Comparison of ENCODE assay signal across 9 cellular contexts in the genomic region with DNA sequence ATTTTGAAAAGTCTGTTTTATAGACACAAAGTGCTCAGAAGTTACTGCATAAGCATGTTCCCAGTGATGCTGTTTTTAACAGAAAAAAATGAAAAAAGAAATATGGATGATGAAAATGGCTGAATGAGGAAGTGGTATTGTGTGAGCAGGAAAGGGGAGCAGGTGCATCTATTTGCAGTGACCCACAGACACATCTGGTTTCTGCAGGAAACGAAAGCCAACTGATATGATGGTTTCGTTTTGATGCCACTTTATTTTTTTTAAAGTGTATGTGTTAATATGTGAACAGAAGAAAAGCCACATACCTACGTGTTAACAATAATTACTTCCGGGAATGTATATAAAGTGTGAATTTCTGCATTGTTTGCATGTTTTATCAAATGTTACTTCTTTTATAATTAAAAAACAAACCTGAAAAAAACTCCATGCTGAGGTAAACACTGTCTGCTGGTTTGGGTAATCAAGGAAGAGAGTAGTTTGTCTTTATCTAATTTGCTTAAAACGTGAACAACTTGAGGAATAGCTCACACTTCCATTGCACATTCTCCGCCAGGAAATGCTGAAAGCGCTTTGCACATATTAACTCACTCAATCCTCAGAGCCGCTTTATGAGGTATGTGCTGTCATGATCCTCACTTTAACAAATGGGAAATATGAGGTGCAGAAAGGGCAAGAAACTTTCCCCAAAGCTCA.
A peak's percentile ranks its signal among the peaks of the same experiment; 100 is the strongest.
DNase-seq lines count a peak whose midpoint lies in the region; ATAC-seq and TF ChIP-seq lines count a peak whose summit lies in the region.
"Had no signal": no experiment of that assay in that cellular context is flagged by ENCODE, and none has a peak within 500 bp of the region (broad histone marks: within the 10 kb centered on the region; RNA-seq: fewer than 3 reads in every experiment).

No MANE protein-coding gene starts in this region.

- no peaks in the 10 kb centered on the region for H3K9me3 ChIP-seq in upper lobe of right lung

- H3K9me3 Mint-ChIP-seq in central memory CD8-positive, alpha-beta T cell = no peaks in the 10 kb centered on the region

- intact Hi-C loops in sciatic nerve (cut with DNase I) = no loop called here
- intact Hi-C loops in upper lobe of right lung (cut with DNase I) = no loop called here

- H3K36me3 ChIP-seq in upper lobe of right lung = no peaks in the 10 kb centered on the region

- peak overlapping the region; percentile 55 for H3K4me3 Mint-ChIP-seq in central memory CD8-positive, alpha-beta T cell

- H3K27ac Mint-ChIP-seq in central memory CD8-positive, alpha-beta T cell (ENCODE audit: low read depth) = peak overlapping the region; percentile 92

- H3K36me3 Mint-ChIP-seq in central memory CD8-positive, alpha-beta T cell (ENCODE audit: insufficient read depth) = peaks cover 9% of the 10 kb centered on the region

- ATAC-seq in GM18508 (IDR thresholded peaks at IDR 0.05; ENCODE audit: insufficient read depth, unreplicated experiment) (peak; percentile 64), GM21447 (IDR thresholded peaks at IDR 0.05; ENCODE audit: unreplicated experiment) (peak; percentile 73), HG03571 (IDR thresholded peaks at IDR 0.05; ENCODE audit: unreplicated experiment) (peak; percentile 72), sciatic nerve (no peak), upper lobe of right lung (no peak)
- ATAC-seq in central memory CD8-positive, alpha-beta T cell (replicated peaks; ENCODE audit: extremely low read depth, poor library complexity, severe bottlenecking) = peak; percentile 98

- no peak for TF ChIP-seq CTCF in upper lobe of right lung (IDR thresholded peaks at IDR 0.05)

- H3K4me1 ChIP-seq in upper lobe of right lung = no peaks in the 10 kb centered on the region

- H3K4me3 ChIP-seq in upper lobe of right lung = no peak overlapping the region
- H3K4me3 ChIP-seq: lung had no signal

- no peak overlapping the region for H3K27ac ChIP-seq in upper lobe of right lung

- peak in 1 of 2 donors; percentile 52 for DNase-seq in central memory CD8-positive, alpha-beta T cell (ENCODE audit: low spot score in 2 of 2)
- DNase-seq in sciatic nerve (ENCODE audit: low spot score) (no peak), ureter (ENCODE audit: low spot score) (no peak), upper lobe of right lung (no peak)
- DNase-seq in stimulated activated CD4-positive, alpha-beta T cell treated with anti-CD3 and anti-CD28 coated beads, Interleukin-12 subunit alpha, Interleukin-12 subunit beta, amount 100 ng/mL, for 4 hours = no peak

- peaks cover 53% of the 10 kb centered on the region for H3K4me1 Mint-ChIP-seq in central memory CD8-positive, alpha-beta T cell

- peaks cover 7% of the 10 kb centered on the region for H3K27me3 ChIP-seq in upper lobe of right lung

- no peaks in the 10 kb centered on the region for H3K27me3 Mint-ChIP-seq in central memory CD8-positive, alpha-beta T cell

Comparison
In these comparisons a context has a peak if more than half of its experiments do, and no peak if none do; other contexts are left out.
1. ATAC-seq: peak in GM18508 (single experiment), GM21447 (single experiment), HG03571 (single experiment) and central memory CD8-positive, alpha-beta T cell (single experiment); none in sciatic nerve (single experiment) and upper lobe of right lung (single experiment).